ENCODE assay signal across 21 cellular contexts in genomic region chr4:38500433-38500832, GRCh38.
DNase-seq lines count a peak whose midpoint lies in the region; ATAC-seq and TF ChIP-seq lines count a peak whose summit lies in the region.
"Had no signal": no experiment of that assay in that cellular context is flagged by ENCODE, and none has a peak within 500 bp of the region (broad histone marks: within the 10 kb centered on the region; RNA-seq: fewer than 3 reads in every experiment).

No MANE protein-coding gene starts in this region.

- H4K20me1 ChIP-seq in SK-N-SH (ENCODE audit: insufficient read depth) (no peaks in the 10 kb centered on the region), GM23248 (ENCODE audit: insufficient read depth) (no peaks in the 10 kb centered on the region)

- H3K36me3 Mint-ChIP-seq in activated CD4-positive, alpha-beta memory T cell treated with anti-CD3 and anti-CD28 coated beads for 36 hours = no peaks in the 10 kb centered on the region
- H3K36me3 Mint-ChIP-seq: CD14-positive monocyte had no signal

- DNase-seq in SK-N-SH (peak; percentile 12), GM23248 (peak; percentile 32), fibroblast of mammary gland (ENCODE audit: low read depth) (peak; percentile 44), sciatic nerve (ENCODE audit: low spot score) (no peak), NCI-H748 treated with DMSO at 0.1 percent for 48 hours (lab: John Stamatoyannopoulos, UW) (no peak)
- DNase-seq in activated CD4-positive, alpha-beta memory T cell treated with anti-CD3 and anti-CD28 coated beads for 36 hours = no peak
- no peak for DNase-seq in stimulated activated CD4-positive, alpha-beta T cell treated with anti-CD3 and anti-CD28 coated beads, Interleukin-4, amount 100 ng/mL, for 1 hour
- DNase-seq: HCEC 1CT; KBM-7; NCI-H1092; NCI-H1436; NCI-H187 treated with DMSO at 0.1 percent for 48 hours; NCI-H2107; NCI-H69; NK-92 treated with Interleukin-12 subunit alpha and Interleukin-12 subunit beta, amount 100 ng/mL, for 24 hours; SJCRH30 had no signal

- no peak for TF ChIP-seq EP300 in SK-N-SH (IDR thresholded peaks at IDR 0.05; ENCODE audit: borderline replicate concordance in 1 of 2, low read depth in 1 of 2, low read length in 1 of 2)

- no peaks in the 10 kb centered on the region for H3F3A ChIP-seq in SK-N-SH (replicated peaks; ENCODE audit: insufficient read depth)
- H3F3A ChIP-seq in GM23248 (ENCODE audit: insufficient read depth) = no peaks in the 10 kb centered on the region

- H3K9me3 Mint-ChIP-seq in activated CD4-positive, alpha-beta memory T cell treated with anti-CD3 and anti-CD28 coated beads for 36 hours = no peaks in the 10 kb centered on the region

- H3K27me3 ChIP-seq in SK-N-SH (ENCODE audit: insufficient read depth) (peaks cover 3% of the 10 kb centered on the region; the same call in 1 of the 2 replicates), GM23248 (replicated peaks; ENCODE audit: insufficient read depth) (no peaks in the 10 kb centered on the region)
- H3K27me3 ChIP-seq: SJCRH30 had no signal

- no peaks in the 10 kb centered on the region for H3K27me3 Mint-ChIP-seq in activated CD4-positive, alpha-beta memory T cell treated with anti-CD3 and anti-CD28 coated beads for 36 hours

- H3K9me2 ChIP-seq in SK-N-SH (no peaks in the 10 kb centered on the region), GM23248 (ENCODE audit: insufficient read depth) (no peaks in the 10 kb centered on the region)

- ATAC-seq in SK-N-SH treated with all-trans-retinoic acid at 6 μM for 48 hours (no peak; the same call in 2 of the 3 replicates), sciatic nerve (peak; percentile 42)

- CTCF ChIA-PET in SK-N-SH (lab: Yijun Ruan, JAX) = no interaction called here
- CTCF ChIA-PET in activated CD4-positive, alpha-beta memory T cell treated with anti-CD3 and anti-CD28 coated beads for 36 hours (lab: Charles Lee) = no interaction called here

- no peak for TF ChIP-seq RAD21 in SK-N-SH (IDR thresholded peaks at IDR 0.05; ENCODE audit: low read length)

- POLR2A ChIA-PET in SK-N-SH (lab: Yijun Ruan, JAX) = no interaction called here
- POLR2A ChIA-PET in activated CD4-positive, alpha-beta memory T cell treated with anti-CD3 and anti-CD28 coated beads for 36 hours (lab: Charles Lee) = no interaction called here

- H3K9me3 ChIP-seq in SK-N-SH (no peaks in the 10 kb centered on the region), GM23248 (ENCODE audit: low read depth) (no peaks in the 10 kb centered on the region)
- H3K9me3 ChIP-seq: SJCRH30 had no signal

- H3K4me3 ChIP-seq in SK-N-SH (ENCODE audit: low read depth in 2 of 2, low read length in 1 of 2) (no peak overlapping the region), GM23248 (no peak overlapping the region), fibroblast of mammary gland (ENCODE audit: control insufficient read depth, low read depth, low read length) (no peak overlapping the region)
- H3K4me3 ChIP-seq: SJCRH30 had no signal

- H3K79me2 ChIP-seq in SK-N-SH (ENCODE audit: insufficient read depth) = no peaks in the 10 kb centered on the region
- H3K79me2 ChIP-seq in GM23248 (ENCODE audit: insufficient read depth) = no peaks in the 10 kb centered on the region

- no peak overlapping the region for H3K4me2 ChIP-seq in SK-N-SH
- no peak overlapping the region for H3K4me2 ChIP-seq in GM23248 (ENCODE audit: unreplicated experiment)

- no peak overlapping the region for H3K27ac Mint-ChIP-seq in activated CD4-positive, alpha-beta memory T cell treated with anti-CD3 and anti-CD28 coated beads for 36 hours
- H3K27ac Mint-ChIP-seq: B cell had no signal

- H3K9ac ChIP-seq in SK-N-SH (no peak overlapping the region), GM23248 (no peak overlapping the region)

- TF ChIP-seq CTCF in SK-N-SH (IDR thresholded peaks at IDR 0.05) = no peak
- no peak for TF ChIP-seq CTCF in fibroblast of mammary gland (conservative IDR thresholded peaks at IDR 0.05; ENCODE audit: control insufficient read depth, insufficient read depth, low read depth, low read length)

- H3K4me1 ChIP-seq in SK-N-SH (ENCODE audit: control insufficient read depth in 1 of 2, insufficient read depth in 2 of 2, low read depth in 1 of 2, low read length in 1 of 2) (no peaks in the 10 kb centered on the region; a peak in 1 of 4 replicates), GM23248 (ENCODE audit: insufficient read depth) (peaks cover 6% of the 10 kb centered on the region; the same call in 1 of the 2 replicates)
- H3K4me1 ChIP-seq: SJCRH30 had no signal

- H3K36me3 ChIP-seq in SK-N-SH (replicated peaks in 1 of 2; ENCODE audit: control insufficient read depth in 1 of 2, insufficient read depth in 2 of 2, low read length in 1 of 2) (no peaks in the 10 kb centered on the region), GM23248 (ENCODE audit: low read depth) (no peaks in the 10 kb centered on the region)
- H3K36me3 ChIP-seq: SJCRH30 had no signal

- 81% methylated on average over 2 of the region's 2 CpGs for WGBS in SK-N-SH (ENCODE audit: low lambda C conversion rate)
- 57 to 66% methylated on average over 2 of the region's 2 CpGs for WGBS in GM23248 (ENCODE audit: low coverage in 1 of 2, low lambda C conversion rate in 2 of 2, missing lambda C conversion rate in 2 of 2), 2 experiments

- intact Hi-C loops in sciatic nerve (cut with DNase I) = no loop called here
- intact Hi-C loops in activated CD4-positive, alpha-beta memory T cell treated with anti-CD3 and anti-CD28 coated beads for 36 hours (cut with micrococcal nuclease) = no loop called here

- H3K4me1 Mint-ChIP-seq in activated CD4-positive, alpha-beta memory T cell treated with anti-CD3 and anti-CD28 coated beads for 36 hours (ENCODE audit: low read depth) = peaks cover 15% of the 10 kb centered on the region

- no peak overlapping the region for H3K27ac ChIP-seq in SK-N-SH (ENCODE audit: low read depth in 2 of 2, low read length in 1 of 2)
- no peak overlapping the region for H3K27ac ChIP-seq in GM23248
- H3K27ac ChIP-seq: 22Rv1, HL-60, SJCRH30 had no signal

- no peak overlapping the region for H2AFZ ChIP-seq in SK-N-SH (ENCODE audit: low read depth)
- H2AFZ ChIP-seq in GM23248 = no peak overlapping the region

- no peak overlapping the region for H3K4me3 Mint-ChIP-seq in activated CD4-positive, alpha-beta memory T cell treated with anti-CD3 and anti-CD28 coated beads for 36 hours
- H3K4me3 Mint-ChIP-seq: B cell, CD14-positive monocyte had no signal

- in situ Hi-C loops in GM23248 (cut with MboI) = loop anchor here (25.0 kb wide), 1 partner anchor 438 kb away; no protein-coding TSS in a partner anchor

TF ChIP-seq in SK-N-SH, 30 proteins besides CTCF, POLR2A, EP300 and RAD21:
- no peak for TF ChIP-seq NFIC (IDR thresholded peaks at IDR 0.05; ENCODE audit: borderline replicate concordance)
- TF ChIP-seq TCF12 (IDR thresholded peaks at IDR 0.05) = peak; percentile 35; the same call in 1 of the 2 replicates

TF ChIP-seq in SK-N-SH treated with all-trans-retinoic acid at 6 μM for 48 hours, 23 proteins besides CTCF, POLR2A, EP300 and RAD21 (continues in another document):
- TF ChIP-seq OSR1 (CRISPR knock-in tag; IDR thresholded peaks at IDR 0.05) (no peak), ZNF565 (CRISPR knock-in tag; conservative IDR thresholded peaks at IDR 0.05; ENCODE audit: low read depth) (no peak), BACH2 (CRISPR knock-in tag; IDR thresholded peaks at IDR 0.05; ENCODE audit: borderline replicate concordance) (no peak), ZNF70 (CRISPR knock-in tag; IDR thresholded peaks at IDR 0.05) (no peak), ISL1 (CRISPR knock-in tag; IDR thresholded peaks at IDR 0.05) (no peak), SNAI2 (CRISPR knock-in tag; IDR thresholded peaks at IDR 0.05) (no peak), ZC3H10 (CRISPR knock-in tag; IDR thresholded peaks at IDR 0.05) (no peak), TCF4 (CRISPR knock-in tag; IDR thresholded peaks at IDR 0.05; ENCODE audit: borderline replicate concordance) (no peak), CSRNP3 (CRISPR knock-in tag; IDR thresholded peaks at IDR 0.05) (no peak), CSDC2 (CRISPR knock-in tag; IDR thresholded peaks at IDR 0.05) (no peak)
- TF ChIP-seq, protein P1, sequence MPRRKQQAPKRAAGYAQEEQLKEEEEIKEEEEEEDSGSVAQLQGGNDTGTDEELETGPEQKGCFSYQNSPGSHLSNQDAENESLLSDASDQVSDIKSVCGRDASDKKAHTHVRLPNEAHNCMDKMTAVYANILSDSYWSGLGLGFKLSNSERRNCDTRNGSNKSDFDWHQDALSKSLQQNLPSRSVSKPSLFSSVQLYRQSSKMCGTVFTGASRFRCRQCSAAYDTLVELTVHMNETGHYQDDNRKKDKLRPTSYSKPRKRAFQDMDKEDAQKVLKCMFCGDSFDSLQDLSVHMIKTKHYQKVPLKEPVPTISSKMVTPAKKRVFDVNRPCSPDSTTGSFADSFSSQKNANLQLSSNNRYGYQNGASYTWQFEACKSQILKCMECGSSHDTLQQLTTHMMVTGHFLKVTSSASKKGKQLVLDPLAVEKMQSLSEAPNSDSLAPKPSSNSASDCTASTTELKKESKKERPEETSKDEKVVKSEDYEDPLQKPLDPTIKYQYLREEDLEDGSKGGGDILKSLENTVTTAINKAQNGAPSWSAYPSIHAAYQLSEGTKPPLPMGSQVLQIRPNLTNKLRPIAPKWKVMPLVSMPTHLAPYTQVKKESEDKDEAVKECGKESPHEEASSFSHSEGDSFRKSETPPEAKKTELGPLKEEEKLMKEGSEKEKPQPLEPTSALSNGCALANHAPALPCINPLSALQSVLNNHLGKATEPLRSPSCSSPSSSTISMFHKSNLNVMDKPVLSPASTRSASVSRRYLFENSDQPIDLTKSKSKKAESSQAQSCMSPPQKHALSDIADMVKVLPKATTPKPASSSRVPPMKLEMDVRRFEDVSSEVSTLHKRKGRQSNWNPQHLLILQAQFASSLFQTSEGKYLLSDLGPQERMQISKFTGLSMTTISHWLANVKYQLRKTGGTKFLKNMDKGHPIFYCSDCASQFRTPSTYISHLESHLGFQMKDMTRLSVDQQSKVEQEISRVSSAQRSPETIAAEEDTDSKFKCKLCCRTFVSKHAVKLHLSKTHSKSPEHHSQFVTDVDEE (CRISPR knock-in tag; IDR thresholded peaks at IDR 0.05) = no peak

Comparison
In these comparisons a context has a peak if more than half of its experiments do, and no peak if none do; other contexts are left out.
1. DNase-seq: peak in SK-N-SH (single experiment), GM23248 (single experiment) and fibroblast of mammary gland (single experiment); none in sciatic nerve (single experiment), activated CD4-positive, alpha-beta memory T cell treated with anti-CD3 and anti-CD28 coated beads for 36 hours (single experiment), NCI-H748 treated with DMSO at 0.1 percent for 48 hours (single experiment) and stimulated activated CD4-positive, alpha-beta T cell treated with anti-CD3 and anti-CD28 coated beads, Interleukin-4, amount 100 ng/mL, for 1 hour (single experiment).